Comparison of ENCODE assay signal across 17 cellular contexts in the genomic region with DNA sequence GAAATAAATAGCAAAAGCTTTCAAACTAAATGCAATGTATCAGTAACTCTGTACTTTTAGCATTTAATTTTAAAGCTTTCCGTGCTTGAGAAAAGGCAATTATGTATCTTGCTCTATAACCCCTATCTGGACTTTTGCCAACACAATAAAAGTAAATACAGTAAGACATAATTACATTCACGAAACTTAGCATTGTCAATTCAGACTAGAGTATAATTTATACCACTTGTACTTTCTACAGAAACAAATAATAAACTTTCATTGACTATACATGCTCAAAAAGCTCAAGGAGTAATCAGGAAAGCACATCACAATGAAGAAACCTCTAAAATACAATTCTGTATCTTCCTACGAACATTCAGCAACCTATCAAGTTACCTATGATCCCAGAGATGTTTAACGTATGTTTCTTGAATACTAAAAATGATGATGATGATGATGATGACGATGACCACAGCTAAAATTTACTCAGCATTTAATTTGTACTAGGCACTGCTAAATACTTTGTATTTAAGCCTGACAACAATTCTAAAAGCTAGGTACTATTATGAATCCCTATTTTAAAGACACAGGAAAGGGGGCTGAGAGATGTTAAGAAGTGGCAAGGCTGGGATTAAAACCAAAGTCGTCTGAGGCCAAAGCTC. TPM values are rescaled to one million over a fixed set of nuclear protein-coding genes. Genes with fewer than 3 reads are reported as not detected.
DNase-seq lines count a peak whose midpoint lies in the region; ATAC-seq, FAIRE-seq and TF ChIP-seq lines count a peak whose summit lies in the region.
"Had no signal": no experiment of that assay in that cellular context is flagged by ENCODE, and none has a peak within 500 bp of the region (broad histone marks: within the 10 kb centered on the region; RNA-seq: fewer than 3 reads in every experiment).

No MANE protein-coding gene starts in this region.

- H3K36me3 Mint-ChIP-seq in endothelial cell (ENCODE audit: low read depth, unreplicated experiment), result peaks cover 3% of the 10 kb centered on the region

- no peaks in the 10 kb centered on the region for H3K27me3 ChIP-seq in Loucy (ENCODE audit: insufficient read depth, low read length, poor library complexity, severe bottlenecking)

- peaks cover 8% of the 10 kb centered on the region for H3K4me1 Mint-ChIP-seq in endothelial cell (ENCODE audit: unreplicated experiment)

- TF ChIP-seq POLR2A in H54 (IDR thresholded peaks at IDR 0.05; ENCODE audit: low read depth, low read length) (no peak), erythroblast (IDR thresholded peaks at IDR 0.05; ENCODE audit: low read length) (no peak)

- no peaks in the 10 kb centered on the region for H4K20me1 ChIP-seq in Loucy (ENCODE audit: insufficient read depth, low read length, poor library complexity, severe bottlenecking)

- TF ChIP-seq CTCF in Loucy (conservative IDR thresholded peaks at IDR 0.05; ENCODE audit: low read length), result no peak
- TF ChIP-seq CTCF in endothelial cell (IDR thresholded peaks at IDR 0.05; ENCODE audit: unreplicated experiment), result no peak

- peak overlapping the region; percentile 9 for H3K27ac Mint-ChIP-seq in endothelial cell (ENCODE audit: unreplicated experiment)
- H3K27ac Mint-ChIP-seq: T-cell had no signal

- no peaks in the 10 kb centered on the region for H3K9me3 Mint-ChIP-seq in endothelial cell (ENCODE audit: unreplicated experiment)
- H3K9me3 Mint-ChIP-seq: T-cell had no signal

- no peaks in the 10 kb centered on the region for H3K9me2 ChIP-seq in Loucy (replicated peaks; ENCODE audit: low read depth, low read length)

- H3K4me2 ChIP-seq in Loucy (ENCODE audit: low read depth, low read length, poor library complexity, severe bottlenecking), result peak overlapping the region; percentile 35

- H3K4me1 ChIP-seq in Loucy (ENCODE audit: insufficient read depth, low read length, poor library complexity, severe bottlenecking), result peaks cover 25% of the 10 kb centered on the region

- no peak overlapping the region for H3K9ac ChIP-seq in Loucy (ENCODE audit: low read depth, low read length, poor library complexity, severe bottlenecking)

- H3K4me3 Mint-ChIP-seq in endothelial cell (ENCODE audit: unreplicated experiment), result no peak overlapping the region
- H3K4me3 Mint-ChIP-seq: T-cell had no signal

- DNase-seq in H54 (ENCODE audit: insufficient read length, low spot score), result no peak
- peak; percentile 20 for DNase-seq in NCI-H2227 (lab: John Stamatoyannopoulos, UW; ENCODE audit: unreplicated experiment)
- no peak for DNase-seq in endothelial cell (ENCODE audit: low spot score)
- DNase-seq in activated CD4-positive, alpha-beta T cell treated with anti-CD3 and anti-CD28 coated beads for 48 hours, result no peak
- DNase-seq in erythroblast (lab: John Stamatoyannopoulos, UW), result no peak
- DNase-seq in urothelium cell line (ENCODE audit: low spot score), result no peak
- DNase-seq: C1 segment of cervical spinal cord; DND-41; GDM1; NCI-H1092 treated with DMSO at 0.1 percent for 48 hours; NCI-H2107; NCI-H510A treated with DMSO at 0.1 percent for 48 hours; NK-92 treated with Interleukin-12 subunit alpha and Interleukin-12 subunit beta, amount 100 ng/mL, for 24 hours; OCI-M1; T-cell had no signal

- no peak overlapping the region for H2AFZ ChIP-seq in Loucy (ENCODE audit: low read length)

- FAIRE-seq in H54 (lab: Jason Lieb, UNC) (peak; percentile 36), urothelium cell line (lab: Jason Lieb, UNC) (no peak)

- no peaks in the 10 kb centered on the region for H3K79me2 ChIP-seq in Loucy (ENCODE audit: insufficient read depth, low read length)

- no peaks in the 10 kb centered on the region for H3K27me3 Mint-ChIP-seq in endothelial cell (ENCODE audit: unreplicated experiment)
- H3K27me3 Mint-ChIP-seq: T-cell had no signal

- peaks cover 17% of the 10 kb centered on the region; the same call in 1 of the 2 replicates for H3K36me3 ChIP-seq in Loucy (ENCODE audit: insufficient read depth, low read length)

- H3K4me3 ChIP-seq in Loucy (ENCODE audit: low read length, poor library complexity, severe bottlenecking), result no peak overlapping the region

- H3F3A ChIP-seq in Loucy (ENCODE audit: low read depth), result no peaks in the 10 kb centered on the region

- no peak for ATAC-seq in GM18498 (IDR thresholded peaks at IDR 0.05; ENCODE audit: unreplicated experiment)
- ATAC-seq: T-cell had no signal

- no peaks in the 10 kb centered on the region for H3K9me3 ChIP-seq in Loucy (ENCODE audit: insufficient read depth, low read depth, low read length)

RNA-seq across cellular contexts. Expression of gene MINDY3, which starts 44.9 kb away (rescaled TPM):
- 26.1 TPM for total RNA-seq in endothelial cell (ENCODE audit: unreplicated experiment)
